17 cellular contexts compared by ENCODE assay signal in the genomic region with DNA sequence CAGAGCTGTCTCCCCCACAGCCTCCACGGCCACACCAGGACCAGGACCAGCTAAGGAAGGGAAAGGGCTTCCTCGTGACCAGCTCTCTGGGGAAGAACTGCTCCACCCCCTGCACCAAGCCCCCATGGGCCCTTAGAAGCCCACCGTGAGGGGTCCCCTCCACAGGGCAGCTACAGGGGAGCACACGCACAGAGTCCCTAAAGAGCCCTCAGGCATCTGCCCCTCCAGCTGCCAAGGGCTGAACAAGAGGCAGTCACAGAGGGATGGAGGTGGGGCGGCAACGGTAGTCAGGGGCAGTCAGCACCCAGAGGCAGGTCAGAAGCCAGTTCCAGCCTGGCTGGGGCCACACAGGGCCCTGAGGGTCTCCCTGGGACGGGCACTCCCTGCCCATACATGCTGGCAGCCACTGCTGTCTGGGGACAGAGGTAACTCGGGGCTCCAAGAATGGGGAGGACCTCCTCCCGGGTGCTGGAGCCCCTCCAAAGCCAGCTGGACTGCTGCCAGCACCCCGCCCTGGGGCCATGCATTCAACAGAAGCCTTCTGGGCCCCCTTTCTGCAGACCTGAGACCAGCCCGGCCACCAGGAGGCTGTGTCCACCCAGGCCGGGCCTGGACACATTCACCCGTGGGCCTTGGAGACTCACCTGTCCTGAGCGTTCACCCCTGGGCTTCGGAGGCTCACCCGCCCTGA. TPM values are rescaled to one million over a fixed set of nuclear protein-coding genes. Genes with fewer than 3 reads are reported as not detected.
DNase-seq lines count a peak whose midpoint lies in the region; TF ChIP-seq lines count a peak whose summit lies in the region.
"Had no signal": no experiment of that assay in that cellular context is flagged by ENCODE, and none has a peak within 500 bp of the region (broad histone marks: within the 10 kb centered on the region; RNA-seq: fewer than 3 reads in every experiment).

No MANE protein-coding gene starts in this region.

- H3T11ph ChIP-seq in H9 (ENCODE audit: low read length): no peak overlapping the region

- TF ChIP-seq CTCF in glutamatergic neuron (IDR thresholded peaks at IDR 0.05; ENCODE audit: partially characterized antibody, unreplicated experiment) (no peak), nephron progenitor cell (IDR thresholded peaks at IDR 0.05) (no peak), type B pancreatic cell (conservative IDR thresholded peaks at IDR 0.05) (no peak), H9 (conservative IDR thresholded peaks at IDR 0.05) (no peak)

- peaks cover 3% of the 10 kb centered on the region for H3K9me3 ChIP-seq in H9 (ENCODE audit: control insufficient read depth, low read depth, low read length)

- no CpG with 5 or more reads among the region's 16 CpGs for WGBS in H9 (ENCODE audit: extremely low coverage, insufficient read length, low lambda C conversion rate)

- no peak overlapping the region for H3K18ac ChIP-seq in H9 (ENCODE audit: insufficient read length, low read depth, low read length)

- no peak overlapping the region for H2AK5ac ChIP-seq in H9 (ENCODE audit: insufficient read length, low read length)

- H3K27me3 ChIP-seq in H9 (ENCODE audit: insufficient read depth, low read length): no peaks in the 10 kb centered on the region
- H3K27me3 ChIP-seq: uterus had no signal

- H2BK120ac ChIP-seq in H9 (ENCODE audit: low read depth, low read length, poor library complexity, severe bottlenecking): no peak overlapping the region

- no peak overlapping the region for H3K14ac ChIP-seq in H9 (ENCODE audit: insufficient read depth, low read length)

- H3K27me3 Mint-ChIP-seq in glutamatergic neuron (ENCODE audit: unreplicated experiment) (peaks cover 4% of the 10 kb centered on the region), nephron progenitor cell (ENCODE audit: low read depth, poor library complexity) (no peaks in the 10 kb centered on the region), type B pancreatic cell (no peaks in the 10 kb centered on the region), H9 (ENCODE audit: low read depth) (peaks cover 9% of the 10 kb centered on the region)
- H3K27me3 Mint-ChIP-seq: CD4-positive, alpha-beta T cell; dendritic cell treated with granulocyte-macrophage colony-stimulating factor and Interleukin-4, amounts not matched to agents 40 ng/mL and 50 ng/mL, for 4 days; stimulated activated naive B cell treated with anti-CD40 and anti-IgM and Interleukin-4, amounts not matched to agents 10 μg/mL and 1 μg/mL and 100 μg/mL, for 72 hours had no signal

- no peak overlapping the region for H4K8ac ChIP-seq in H9 (replicated peaks; ENCODE audit: insufficient read length, low read depth, low read length)

- H3K4me3 Mint-ChIP-seq in glutamatergic neuron (ENCODE audit: unreplicated experiment) (no peak overlapping the region), nephron progenitor cell (no peak overlapping the region), type B pancreatic cell (no peak overlapping the region), H9 (no peak overlapping the region)
- H3K4me3 Mint-ChIP-seq: CD4-positive, alpha-beta T cell; dendritic cell treated with granulocyte-macrophage colony-stimulating factor and Interleukin-4, amounts not matched to agents 40 ng/mL and 50 ng/mL, for 4 days; stimulated activated naive B cell treated with anti-CD40 and anti-IgM and Interleukin-4, amounts not matched to agents 10 μg/mL and 1 μg/mL and 100 μg/mL, for 72 hours had no signal

- peaks cover 18% of the 10 kb centered on the region for H3K9me3 Mint-ChIP-seq in glutamatergic neuron (ENCODE audit: unreplicated experiment)
- peaks cover 39% of the 10 kb centered on the region for H3K9me3 Mint-ChIP-seq in nephron progenitor cell
- peaks cover 3% of the 10 kb centered on the region for H3K9me3 Mint-ChIP-seq in type B pancreatic cell
- peaks cover 37 to 44% of the 10 kb centered on the region in 2 experiments for H3K9me3 Mint-ChIP-seq in H9

- peak; percentile 56 for DNase-seq in activated effector memory CD4-positive, alpha-beta T cell treated with anti-CD3 and anti-CD28 coated beads, Interleukin-2, amount 50 U/mL, for 16 hours
- DNase-seq in activated effector memory CD4-positive, alpha-beta T cell treated with Interleukin-2 at 50 U/mL for 16 hours: no peak
- peak; percentile 15 for DNase-seq in glutamatergic neuron
- DNase-seq in nephron progenitor cell: peak; percentile 0
- peak; percentile 64 for DNase-seq in type B pancreatic cell (ENCODE audit: extremely low spot score, unreplicated experiment)
- DNase-seq in H9: no peak
- DNase-seq in foreskin melanocyte: no peak
- DNase-seq in activated CD4-positive, alpha-beta T cell treated with anti-CD3 and anti-CD28 coated beads, Interleukin-2, amount 50 U/mL, for 1 hour: no peak
- DNase-seq: activated gamma-delta T cell treated with Interleukin-2 at 50 U/mL for 16 hours; CD4-positive, alpha-beta T cell; MM.1S; NCI-H2029 treated with DMSO at 0.1 percent for 48 hours; NCI-H526 treated with DMSO at 0.1 percent for 48 hours; stimulated activated naive B cell treated with anti-CD40 and anti-IgM and Interleukin-4, amounts not matched to agents 10 μg/mL and 1 μg/mL and 100 μg/mL, for 72 hours; SW 1271 had no signal

- no peaks in the 10 kb centered on the region for H4K20me1 ChIP-seq in H9 (ENCODE audit: control insufficient read depth, insufficient read depth, insufficient read length)

- no peak overlapping the region for H3K56ac ChIP-seq in H9 (ENCODE audit: insufficient read length, low read depth, low read length)

- no peak overlapping the region for H2AFZ ChIP-seq in H9 (ENCODE audit: low read length)

- H2BK20ac ChIP-seq in H9 (ENCODE audit: low read depth, low read length, poor library complexity, severe bottlenecking): no peak overlapping the region

- H3K4me2 ChIP-seq in H9 (ENCODE audit: insufficient read depth, insufficient read length, low read length): no peak overlapping the region

- no peak overlapping the region for H3K23ac ChIP-seq in H9 (ENCODE audit: insufficient read length, low read depth, low read length)

- H3K79me2 ChIP-seq in H9 (ENCODE audit: insufficient read depth, low read length): no peaks in the 10 kb centered on the region

- H3K9ac ChIP-seq in H9 (ENCODE audit: extremely low read depth, insufficient read length, low read length): no peak overlapping the region

- H3K4ac ChIP-seq in H9 (ENCODE audit: low read depth, low read length): no peak overlapping the region

- H3K36me3 Mint-ChIP-seq in glutamatergic neuron (ENCODE audit: unreplicated experiment) (peaks cover 44% of the 10 kb centered on the region), nephron progenitor cell (ENCODE audit: low read depth) (peaks cover 63% of the 10 kb centered on the region), type B pancreatic cell (peaks cover 46% of the 10 kb centered on the region), H9 (ENCODE audit: insufficient read depth in 1 of 3, low read depth in 3 of 3) (peaks cover 59 to 69% (median 62%) of the 10 kb centered on the region in 3 experiments)

- no peak overlapping the region for H2BK15ac ChIP-seq in H9 (ENCODE audit: low read depth, low read length)

- H3K27ac ChIP-seq in H9 (ENCODE audit: insufficient read length, low read depth, low read length): no peak overlapping the region
- H3K27ac ChIP-seq: uterus had no signal

- H2BK12ac ChIP-seq in H9 (ENCODE audit: insufficient read length, low read depth, low read length): no peak overlapping the region

- no peaks in the 10 kb centered on the region for H3K79me1 ChIP-seq in H9 (ENCODE audit: insufficient read depth, low read depth, low read length, poor library complexity, severe bottlenecking)

- no peak overlapping the region for H3K27ac Mint-ChIP-seq in glutamatergic neuron (ENCODE audit: unreplicated experiment)
- no peak overlapping the region for H3K27ac Mint-ChIP-seq in nephron progenitor cell
- H3K27ac Mint-ChIP-seq in type B pancreatic cell: peak overlapping the region; percentile 10
- no peak overlapping the region for H3K27ac Mint-ChIP-seq in H9
- H3K27ac Mint-ChIP-seq: CD4-positive, alpha-beta T cell; dendritic cell treated with granulocyte-macrophage colony-stimulating factor and Interleukin-4, amounts not matched to agents 40 ng/mL and 50 ng/mL, for 4 days; stimulated activated naive B cell treated with anti-CD40 and anti-IgM and Interleukin-4, amounts not matched to agents 10 μg/mL and 1 μg/mL and 100 μg/mL, for 72 hours had no signal

- H3K4me1 ChIP-seq in H9 (ENCODE audit: insufficient read depth, low read length): no peaks in the 10 kb centered on the region
- H3K4me1 ChIP-seq: uterus had no signal

- no peak overlapping the region for H4K91ac ChIP-seq in H9 (ENCODE audit: insufficient read length, low read depth, low read length)

- no peaks in the 10 kb centered on the region for H3K23me2 ChIP-seq in H9 (ENCODE audit: insufficient read length, low read depth, low read length, poor library complexity, severe bottlenecking)

- no peak overlapping the region for H4K5ac ChIP-seq in H9 (ENCODE audit: insufficient read length, low read depth, low read length)

- H3K4me1 Mint-ChIP-seq in glutamatergic neuron (ENCODE audit: low read depth, unreplicated experiment) (no peaks in the 10 kb centered on the region), nephron progenitor cell (no peaks in the 10 kb centered on the region), type B pancreatic cell (ENCODE audit: unreplicated experiment) (no peaks in the 10 kb centered on the region), H9 (no peaks in the 10 kb centered on the region; a peak in 1 of 4 replicates)

- no peak overlapping the region for H2BK5ac ChIP-seq in H9 (ENCODE audit: insufficient read length, low read length)

RNA-seq across cellular contexts. Expression of gene SLC19A1, which starts 18.7 kb away (rescaled TPM):
- 53.3 TPM for total RNA-seq in glutamatergic neuron (ENCODE audit: unreplicated experiment)
- 10.6 and 28.2 TPM in 2 replicates for total RNA-seq in type B pancreatic cell (ENCODE audit: low replicate concordance)
- 31.4 and 32.4 TPM in 2 replicates for total RNA-seq in H9 (2021)

Comparison
In these comparisons a context has a peak if more than half of its experiments do, and no peak if none do; other contexts are left out.
1. DNase-seq: peak in activated effector memory CD4-positive, alpha-beta T cell treated with anti-CD3 and anti-CD28 coated beads, Interleukin-2, amount 50 U/mL, for 16 hours (single experiment), glutamatergic neuron (single experiment), nephron progenitor cell (single experiment) and type B pancreatic cell (single experiment); none in activated effector memory CD4-positive, alpha-beta T cell treated with Interleukin-2 at 50 U/mL for 16 hours (single experiment), H9 (single experiment), foreskin melanocyte (single experiment) and activated CD4-positive, alpha-beta T cell treated with anti-CD3 and anti-CD28 coated beads, Interleukin-2, amount 50 U/mL, for 1 hour (single experiment).